In genomic region chr7:22496912-22497311, GRCh38 we compare ENCODE assay signal across 9 cellular contexts. TPM values are rescaled to one million over a fixed set of nuclear protein-coding genes. Genes with fewer than 3 reads are reported as not detected.
DNase-seq lines count a peak whose midpoint lies in the region; ATAC-seq, FAIRE-seq and TF ChIP-seq lines count a peak whose summit lies in the region.
"Not testable (repeated sequence)": the region's sequence is repeated elsewhere in the genome, so short reads cannot be mapped to it uniquely, and the experiment has no call there.
"Had no signal": no experiment of that assay in that cellular context is flagged by ENCODE, and none has a peak within 500 bp of the region (broad histone marks: within the 10 kb centered on the region; RNA-seq: fewer than 3 reads in every experiment).

No MANE protein-coding gene starts in this region.

- WGBS in GM23248 (ENCODE audit: low coverage in 1 of 2, low lambda C conversion rate in 2 of 2, missing lambda C conversion rate in 2 of 2), 2 experiments = 0 to 2% methylated on average over 1 to 2 of the region's 2 CpGs

- H2AFZ ChIP-seq in GM23248; astrocyte (ENCODE audit: low read depth, low read length): not testable (repeated sequence)

- peak overlapping the region; percentile 74 for H3K27ac ChIP-seq in GM23248
- not testable (repeated sequence) for H3K27ac ChIP-seq in RWPE1; astrocyte (ENCODE audit: low read depth, low read length)

- H3K4me2 ChIP-seq in GM23248 (ENCODE audit: unreplicated experiment) (peak overlapping the region; percentile 62), skeletal muscle satellite cell (ENCODE audit: low read length) (peak overlapping the region; percentile 90)
- not testable (repeated sequence) for H3K4me2 ChIP-seq in astrocyte (ENCODE audit: low read length)

- not testable (repeated sequence) for H3K9me3 Mint-ChIP-seq in astrocyte (ENCODE audit: unreplicated experiment)

- not testable (repeated sequence) for H3K27ac Mint-ChIP-seq in astrocyte (ENCODE audit: unreplicated experiment)

- in situ Hi-C loops in GM23248 (cut with MboI) = not testable (repeated sequence)

- peak; percentile 63 for FAIRE-seq in astrocyte (lab: Jason Lieb, UNC)

- not testable (repeated sequence) for H3K79me2 ChIP-seq in GM23248 (ENCODE audit: insufficient read depth); astrocyte (ENCODE audit: insufficient read depth, low read length)

- not testable (repeated sequence) for H3K4me1 Mint-ChIP-seq in astrocyte (ENCODE audit: low read depth, unreplicated experiment)

- H3K36me3 ChIP-seq in GM23248 (ENCODE audit: low read depth); astrocyte (ENCODE audit: insufficient read depth, low read length); skeletal muscle satellite cell (ENCODE audit: insufficient read depth, low read length): not testable (repeated sequence)

- H3K9ac ChIP-seq in GM23248; astrocyte (ENCODE audit: low read length): not testable (repeated sequence)
- H3K9ac ChIP-seq in skeletal muscle satellite cell (ENCODE audit: low read depth, low read length) = peak overlapping the region; percentile 61

- H3K4me1 ChIP-seq in GM23248 (ENCODE audit: insufficient read depth) (peaks cover 27% of the 10 kb centered on the region), skeletal muscle satellite cell (ENCODE audit: control insufficient read depth, insufficient read depth, low read length) (peaks cover 45% of the 10 kb centered on the region)
- H3K4me1 ChIP-seq in astrocyte (ENCODE audit: insufficient read depth, low read length) = not testable (repeated sequence)

- not testable (repeated sequence) for TF ChIP-seq CTCF in AG10803 (conservative IDR thresholded peaks at IDR 0.05; ENCODE audit: low read length); RWPE1 (conservative IDR thresholded peaks at IDR 0.05; ENCODE audit: low read depth); astrocyte (IDR thresholded peaks at IDR 0.05; ENCODE audit: insufficient read depth, low read depth, low read length); foreskin fibroblast (IDR thresholded peaks at IDR 0.05; ENCODE audit: low read depth, low read length)

- H3F3A ChIP-seq in GM23248 (ENCODE audit: insufficient read depth) = peaks cover 16% of the 10 kb centered on the region

- not testable (repeated sequence) for H3K36me3 Mint-ChIP-seq in astrocyte (ENCODE audit: low read depth, unreplicated experiment)

- H4K20me1 ChIP-seq in GM23248 (ENCODE audit: insufficient read depth); astrocyte (ENCODE audit: insufficient read depth, low read length): not testable (repeated sequence)

- peak; percentile 45 for ATAC-seq in esophagus mucosa

- H3K4me3 Mint-ChIP-seq in astrocyte (ENCODE audit: unreplicated experiment) = not testable (repeated sequence)

- H3K9me3 ChIP-seq in GM23248 (ENCODE audit: low read depth); astrocyte (ENCODE audit: insufficient read depth, low read depth, low read length); skeletal muscle satellite cell (replicated peaks; ENCODE audit: low read length): not testable (repeated sequence)

- CTCF ChIA-PET in RWPE1 (lab: Yijun Ruan, JAX) = not testable (repeated sequence)

- POLR2A ChIA-PET in RWPE1 (lab: Yijun Ruan, JAX; ENCODE audit: low non-redundant PET) = not testable (repeated sequence)

- DNase-seq in AG10803 (ENCODE audit: low read depth) (peak; percentile 74), GM23248 (peak; percentile 81), M059J (ENCODE audit: low read depth) (peak; percentile 38), RWPE1 (ENCODE audit: low spot score) (peak; percentile 45), astrocyte (ENCODE audit: low read depth) (peak; percentile 13), foreskin fibroblast (peak; percentile 83 to 84)

- not testable (repeated sequence) for H3K9me2 ChIP-seq in GM23248 (ENCODE audit: insufficient read depth)

- H3K4me3 ChIP-seq in AG10803 (ENCODE audit: low read length); astrocyte (ENCODE audit: insufficient read depth, low read depth, low read length); foreskin fibroblast (ENCODE audit: low read depth in 1 of 2, low read length in 2 of 2); skeletal muscle satellite cell (ENCODE audit: low read length): not testable (repeated sequence)
- peak overlapping the region; percentile 37 for H3K4me3 ChIP-seq in GM23248

- H3K27me3 ChIP-seq in GM23248 (replicated peaks; ENCODE audit: insufficient read depth); astrocyte (ENCODE audit: insufficient read depth, low read length); skeletal muscle satellite cell (ENCODE audit: control insufficient read depth, insufficient read depth, low read length): not testable (repeated sequence)

- not testable (repeated sequence) for H3K27me3 Mint-ChIP-seq in astrocyte (ENCODE audit: low read depth, unreplicated experiment)

RNA-seq across cellular contexts. Expression of gene STEAP1B, which starts 3.1 kb away (rescaled TPM):
- 31.6 and 45.1 TPM in 2 replicates for total RNA-seq in GM23248 (2014; rRNA removed; shearing (Covaris generic))
- polyA plus RNA-seq in GM23248 (2016; fragmentation: Nextera tagmentation; extraction: Ambion mirVana) = 24.9 and 27.7 TPM in 2 replicates
- total RNA-seq in M059J (2014; rRNA removed; shearing (Covaris generic)) = 1.2 and 3.1 TPM in 2 replicates
- total RNA-seq in astrocyte (1.1 and 1.3 TPM in 2 replicates), esophagus mucosa (2.0 TPM)
- total RNA-seq in skeletal muscle satellite cell (2012; rRNA removed) = 65.3 and 88.2 TPM in 2 replicates
- total RNA-seq: SJCRH30 had no signal

Comparison
In these comparisons a context has a peak if more than half of its experiments do, and no peak if none do; other contexts are left out.
1. DNase-seq: peak in every context shown above with its lines; median percentile 84 in foreskin fibroblast; 81 in GM23248; 74 in AG10803; 45 in RWPE1; 38 in M059J; 13 in astrocyte.